12 cellular contexts compared by ENCODE assay signal in genomic region chr17:19005442-19005773, GRCh38. TPM values are rescaled to one million over a fixed set of nuclear protein-coding genes. Genes with fewer than 3 reads are reported as not detected.
DNase-seq lines count a peak whose midpoint lies in the region; ATAC-seq and TF ChIP-seq lines count a peak whose summit lies in the region.
"Had no signal": no experiment of that assay in that cellular context is flagged by ENCODE, and none has a peak within 500 bp of the region (broad histone marks: within the 10 kb centered on the region; RNA-seq: fewer than 3 reads in every experiment).

No MANE protein-coding gene starts in this region.

- 0 out of 2 replicates have a peak overlapping the region, but pooled peaks have one; percentile 84 for H3K9ac ChIP-seq in Karpas-422 (ENCODE audit: low read length)

- POLR2A ChIA-PET in CD4-positive, alpha-beta T cell (lab: Charles Lee) = interaction anchor here (1.0 to 2.1 kb wide), 5 partner anchors 11 to 147 kb away, joined by 3 to 10 read pairs (median 5); partner anchors contain the start of gene PRPSAP2

- peaks cover 14% of the 10 kb centered on the region for H3K79me2 ChIP-seq in Karpas-422 (ENCODE audit: low read length)

- H3K4me3 ChIP-seq in Karpas-422 (ENCODE audit: low read length) (peak overlapping the region; percentile 78; the same call in 1 of the 2 replicates), breast epithelium (peak overlapping the region in 1 of 3 donors; percentile 75)

- peak overlapping the region; percentile 85 for H3K27ac ChIP-seq in CD4-positive, alpha-beta T cell (ENCODE audit: low read depth, low read length)
- no peak overlapping the region for H3K27ac ChIP-seq in Karpas-422 (ENCODE audit: low read length)
- H3K27ac ChIP-seq in breast epithelium = peak overlapping the region; percentile 84 to 86
- H3K27ac ChIP-seq: neutrophil had no signal

- H3K36me3 ChIP-seq in Karpas-422 (ENCODE audit: insufficient read depth, low read length) = no peaks in the 10 kb centered on the region; the same call in 1 of the 2 replicates
- no peaks in the 10 kb centered on the region for H3K36me3 ChIP-seq in breast epithelium
- H3K36me3 ChIP-seq: adrenal gland, neutrophil had no signal

- no peaks in the 10 kb centered on the region for H3K27me3 ChIP-seq in CD4-positive, alpha-beta T cell (ENCODE audit: control insufficient read depth, insufficient read depth, low read length)
- H3K27me3 ChIP-seq in Karpas-422 (ENCODE audit: low read length) (no peaks in the 10 kb centered on the region), breast epithelium (no peaks in the 10 kb centered on the region)
- H3K27me3 ChIP-seq: adrenal gland had no signal

- TF ChIP-seq POLR2A in breast epithelium (IDR thresholded peaks at IDR 0.05) = no peak

- no peaks in the 10 kb centered on the region for H3K36me3 Mint-ChIP-seq in CD4-positive, alpha-beta T cell (ENCODE audit: low read depth)
- no peaks in the 10 kb centered on the region for H3K36me3 Mint-ChIP-seq in nephron (ENCODE audit: low read depth)

- H3K9me3 Mint-ChIP-seq in CD4-positive, alpha-beta T cell = no peaks in the 10 kb centered on the region
- peaks cover 4% of the 10 kb centered on the region for H3K9me3 Mint-ChIP-seq in nephron

- H2AFZ ChIP-seq in Karpas-422 (ENCODE audit: low read length) = no peak overlapping the region

- peak overlapping the region; percentile 83 for H3K27ac Mint-ChIP-seq in CD4-positive, alpha-beta T cell
- no peak overlapping the region for H3K27ac Mint-ChIP-seq in nephron

- no peak for ATAC-seq in CD4-positive, alpha-beta T cell (ENCODE audit: poor library complexity)
- ATAC-seq in HG02623 (IDR thresholded peaks at IDR 0.05; ENCODE audit: unreplicated experiment) = no peak

- no peak for DNase-seq in CD4-positive, alpha-beta T cell
- no peak for DNase-seq in Karpas-422
- no peak for DNase-seq in breast epithelium (ENCODE audit: low spot score in 2 of 2)
- DNase-seq in HCEC 1CT = no peak
- no peak for DNase-seq in SKM-1 (lab: John Stamatoyannopoulos, UW; ENCODE audit: unreplicated experiment)
- DNase-seq in foreskin melanocyte = no peak
- DNase-seq: NCI-H1436 treated with DMSO at 0.1 percent for 48 hours had no signal

- no peaks in the 10 kb centered on the region for H3K27me3 Mint-ChIP-seq in CD4-positive, alpha-beta T cell
- H3K27me3 Mint-ChIP-seq in nephron (ENCODE audit: low read depth) = peaks cover 26% of the 10 kb centered on the region

- peak overlapping the region; percentile 87 for H3K4me2 ChIP-seq in Karpas-422 (ENCODE audit: low read depth, low read length, poor library complexity, severe bottlenecking)

- no peak for TF ChIP-seq CTCF in CD4-positive, alpha-beta T cell (IDR thresholded peaks at IDR 0.05)
- TF ChIP-seq CTCF in breast epithelium (IDR thresholded peaks at IDR 0.05) (no peak), nephron (IDR thresholded peaks at IDR 0.05; ENCODE audit: unreplicated experiment in 3 of 3) (no peak)

- H3K9me3 ChIP-seq in CD4-positive, alpha-beta T cell (ENCODE audit: control insufficient read depth, low read length) = no peaks in the 10 kb centered on the region
- H3K9me3 ChIP-seq in Karpas-422 (ENCODE audit: low read length) = no peaks in the 10 kb centered on the region
- H3K9me3 ChIP-seq in breast epithelium = no peaks in the 10 kb centered on the region
- H3K9me3 ChIP-seq: adrenal gland, neutrophil had no signal

- no peaks in the 10 kb centered on the region for H4K20me1 ChIP-seq in Karpas-422 (ENCODE audit: insufficient read depth, low read depth, low read length)

- no peaks in the 10 kb centered on the region for H3K9me2 ChIP-seq in Karpas-422 (replicated peaks; ENCODE audit: insufficient read depth, low read length)

- intact Hi-C loops in CD4-positive, alpha-beta T cell (cut with DNase I, micrococcal nuclease) = loop anchor here in 1 of 2 experiments (5.0 to 10.0 kb wide), 4 partner anchors 38 to 359 kb away; partner anchors contain the start of genes B9D1 and PRPSAP2
- intact Hi-C loops in breast epithelium (cut with DNase I; ENCODE audit: low total_unique reads) = no loop called here

- peak overlapping the region; percentile 78 for H3K4me3 Mint-ChIP-seq in CD4-positive, alpha-beta T cell
- peak overlapping the region; percentile 66 to 67 (median 67) for H3K4me3 Mint-ChIP-seq in nephron

- CTCF ChIA-PET in CD4-positive, alpha-beta T cell (lab: Charles Lee) = interaction anchor here (1.7 kb wide), 1 partner anchor 44 kb away, joined by 6 read pairs; no protein-coding TSS in a partner anchor

- H3K4me1 ChIP-seq in Karpas-422 (ENCODE audit: low read length) (peaks cover 34% of the 10 kb centered on the region), breast epithelium (no peaks in the 10 kb centered on the region)

- H3K4me1 Mint-ChIP-seq in CD4-positive, alpha-beta T cell (ENCODE audit: low read depth) = peaks cover 30% of the 10 kb centered on the region
- H3K4me1 Mint-ChIP-seq in nephron = peaks cover 8% of the 10 kb centered on the region

RNA-seq across cellular contexts. Expression of gene FAM83G, which starts 0.8 kb away (rescaled TPM):
- 1 to 10 TPM; 2.9 to 3.0 TPM for total RNA-seq in CD4-positive, alpha-beta T cell
- 9.2 and 22.9 TPM in 2 replicates for total RNA-seq in Karpas-422 (2014; rRNA removed; shearing (Covaris generic); ENCODE audit: low replicate concordance)
- total RNA-seq in breast epithelium = 10 to 100 TPM in 1 of 3 donors, 1 to 10 TPM in 2; 1.8 to 11.0 (median 7.2) TPM

RNA-seq across cellular contexts. Expression of gene GRAP, which starts 41.3 kb away (rescaled TPM):
- total RNA-seq in CD4-positive, alpha-beta T cell = 10 to 100 TPM; 20.1 to 20.4 TPM
- 17.6 and 29.9 TPM in 2 replicates for total RNA-seq in Karpas-422 (2014; rRNA removed; shearing (Covaris generic); ENCODE audit: low replicate concordance)
- total RNA-seq in breast epithelium = 1 to 10 TPM; 1.8 to 9.8 (median 2.2) TPM

RNA-seq across cellular contexts. Expression of gene SLC5A10, which starts 53.4 kb away (rescaled TPM):
- total RNA-seq in CD4-positive, alpha-beta T cell = not detected
- total RNA-seq in Karpas-422 (2014; rRNA removed; shearing (Covaris generic); ENCODE audit: low replicate concordance) = not detected in 2 replicates
- under 1 TPM in 1 of 3 donors, not detected in 2; 0.29 TPM for total RNA-seq in breast epithelium
- total RNA-seq: endothelial cell of umbilical vein had no signal
